In the genomic region with DNA sequence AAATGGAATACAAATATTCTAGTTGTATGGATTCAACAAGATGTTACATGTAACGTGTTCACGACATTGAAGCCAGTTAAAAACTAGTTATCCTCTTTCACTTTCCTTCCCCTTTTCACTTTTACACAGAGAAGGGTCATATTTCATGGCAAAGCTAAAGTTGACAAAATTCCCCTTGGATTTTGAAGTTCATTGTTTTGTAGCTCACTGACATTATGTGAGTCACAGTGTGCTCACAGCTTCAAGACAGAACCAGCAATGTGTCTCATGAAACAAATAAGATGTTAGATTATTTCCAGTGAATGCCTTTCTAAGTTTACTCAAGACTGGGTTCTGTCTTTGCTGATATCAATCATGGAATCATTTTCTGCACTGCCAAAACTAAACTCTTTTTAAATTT, we compare ENCODE assay signal across 20 cellular contexts.
"Had no signal": no experiment of that assay in that cellular context is flagged by ENCODE, and none has a peak within 500 bp of the region (broad histone marks: within the 10 kb centered on the region; RNA-seq: fewer than 3 reads in every experiment).

No MANE protein-coding gene starts in this region.

- H3K4me3 Mint-ChIP-seq: activated CD8-positive, alpha-beta T cell treated with anti-CD3 and anti-CD28 coated beads for 36 hours; activated naive CD4-positive, alpha-beta T cell treated with anti-CD3 and anti-CD28 coated beads for 36 hours; activated T-helper 1 cell treated with anti-CD3 and anti-CD28 coated beads, Interleukin-12 subunit alpha, Interleukin-12 subunit beta, Interleukin-2, Interleukin-4 antibody, amounts not matched to agents 30 ng/mL and 10 ng/mL and 1 ng/mL, durations not matched to agents 14 hours and 24 hours and 36 hours; central memory CD8-positive, alpha-beta T cell; immature natural killer cell; memory B cell; natural killer cell treated with Interleukin-12 subunit alpha and Interleukin-12 subunit beta and Interleukin-15 and Interleukin-18, amount 100 ng/mL, for 72 hours; T-helper 2 cell treated with Interferon-gamma antibody and Interleukin-4, amounts not matched to agents 5 μg/mL and 100 μg/mL, for 36 hours; type B pancreatic cell had no signal

- H3K27me3 Mint-ChIP-seq: activated CD8-positive, alpha-beta T cell treated with anti-CD3 and anti-CD28 coated beads for 36 hours; central memory CD8-positive, alpha-beta T cell; memory B cell; natural killer cell treated with Interleukin-12 subunit alpha and Interleukin-12 subunit beta and Interleukin-15 and Interleukin-18, amount 100 ng/mL, for 72 hours; type B pancreatic cell had no signal

- H3K9me3 Mint-ChIP-seq: type B pancreatic cell had no signal

- DNase-seq: activated CD4-positive, alpha-beta T cell treated with anti-CD3 and anti-CD28 coated beads for 1 hour; activated CD8-positive, alpha-beta memory T cell treated with anti-CD3 and anti-CD28 coated beads, Interleukin-2, amount 50 U/mL, for 48 hours; activated CD8-positive, alpha-beta T cell treated with anti-CD3 and anti-CD28 coated beads for 36 hours; activated naive CD4-positive, alpha-beta T cell treated with anti-CD3 and anti-CD28 coated beads for 36 hours; cortex of kidney; effector memory CD4-positive, alpha-beta T cell; immature natural killer cell; left lung; psoas muscle; sigmoid colon; stimulated activated CD4-positive, alpha-beta T cell treated with anti-CD3 and anti-CD28 coated beads, Interleukin-12 subunit alpha, Interleukin-12 subunit beta, amount 100 ng/mL, for 4 hours; stimulated activated naive CD4-positive, alpha-beta T cell; SW 1271 had no signal

- H3K36me3 Mint-ChIP-seq: memory B cell, type B pancreatic cell had no signal

- H3K4me1 Mint-ChIP-seq: central memory CD8-positive, alpha-beta T cell; immature natural killer cell; memory B cell had no signal

- H3K27ac Mint-ChIP-seq: activated CD8-positive, alpha-beta T cell treated with anti-CD3 and anti-CD28 coated beads for 36 hours; activated naive CD4-positive, alpha-beta T cell treated with anti-CD3 and anti-CD28 coated beads for 36 hours; activated T-helper 1 cell treated with anti-CD3 and anti-CD28 coated beads, Interleukin-12 subunit alpha, Interleukin-12 subunit beta, Interleukin-2, Interleukin-4 antibody, amounts not matched to agents 30 ng/mL and 10 ng/mL and 1 ng/mL, durations not matched to agents 14 hours and 24 hours and 36 hours; immature natural killer cell; memory B cell; natural killer cell treated with Interleukin-12 subunit alpha and Interleukin-12 subunit beta and Interleukin-15 and Interleukin-18, amount 100 ng/mL, for 72 hours; T-helper 2 cell treated with Interferon-gamma antibody and Interleukin-4, amounts not matched to agents 5 μg/mL and 100 μg/mL, for 36 hours; type B pancreatic cell had no signal

- H3K4me3 ChIP-seq: left lung, psoas muscle, sigmoid colon, suprapubic skin had no signal
